14 cellular contexts compared by ENCODE assay signal in genomic region chr4:71558248-71558647, GRCh38.
DNase-seq lines count a peak whose midpoint lies in the region; ATAC-seq and TF ChIP-seq lines count a peak whose summit lies in the region.
"Had no signal": no experiment of that assay in that cellular context is flagged by ENCODE, and none has a peak within 500 bp of the region (broad histone marks: within the 10 kb centered on the region; RNA-seq: fewer than 3 reads in every experiment).

No MANE protein-coding gene starts in this region.

- DNase-seq in GM13977 (ENCODE audit: low spot score) (peak; percentile 3), posterior cingulate gyrus (no peak), NCI-H774 (lab: John Stamatoyannopoulos, UW) (no peak), AG08395 (ENCODE audit: low spot score) (no peak)
- no peak for DNase-seq in stimulated activated CD4-positive, alpha-beta T cell treated with anti-CD3 and anti-CD28 coated beads, Interleukin-12 subunit alpha, Interleukin-12 subunit beta, amount 100 ng/mL, for 4 hours
- DNase-seq: aorta, DMS53, heart right ventricle, NCI-H1930, T-helper 9 cell had no signal

- intact Hi-C loops in posterior cingulate gyrus (cut with DNase I), result no loop called here

- peak; percentile 62 for ATAC-seq in GM19397 (IDR thresholded peaks at IDR 0.05; ENCODE audit: unreplicated experiment)
- ATAC-seq in HG02763 (IDR thresholded peaks at IDR 0.05; ENCODE audit: unreplicated experiment), result peak; percentile 66
- peak; percentile 95 for ATAC-seq in HG03442 (IDR thresholded peaks at IDR 0.05; ENCODE audit: unreplicated experiment)
- ATAC-seq: heart right ventricle; stimulated activated memory B cell treated with anti-CD40 and anti-IgM and Interleukin-4, amounts not matched to agents 10 μg/mL and 1 μg/mL and 100 μg/mL, for 72 hours had no signal

- in situ Hi-C loops in GM13977 (cut with MboI; ENCODE audit: low pct_unique_long_range_greater_than_20kb, low sequenced_read_pairs, unreplicated experiment), result no loop called here

- TF ChIP-seq CTCF in GM13977 (IDR thresholded peaks at IDR 0.05; ENCODE audit: extremely low read depth, insufficient read depth, missing control alignments), result no peak
